ENCODE assay signal across 1 cellular context in the genomic region with DNA sequence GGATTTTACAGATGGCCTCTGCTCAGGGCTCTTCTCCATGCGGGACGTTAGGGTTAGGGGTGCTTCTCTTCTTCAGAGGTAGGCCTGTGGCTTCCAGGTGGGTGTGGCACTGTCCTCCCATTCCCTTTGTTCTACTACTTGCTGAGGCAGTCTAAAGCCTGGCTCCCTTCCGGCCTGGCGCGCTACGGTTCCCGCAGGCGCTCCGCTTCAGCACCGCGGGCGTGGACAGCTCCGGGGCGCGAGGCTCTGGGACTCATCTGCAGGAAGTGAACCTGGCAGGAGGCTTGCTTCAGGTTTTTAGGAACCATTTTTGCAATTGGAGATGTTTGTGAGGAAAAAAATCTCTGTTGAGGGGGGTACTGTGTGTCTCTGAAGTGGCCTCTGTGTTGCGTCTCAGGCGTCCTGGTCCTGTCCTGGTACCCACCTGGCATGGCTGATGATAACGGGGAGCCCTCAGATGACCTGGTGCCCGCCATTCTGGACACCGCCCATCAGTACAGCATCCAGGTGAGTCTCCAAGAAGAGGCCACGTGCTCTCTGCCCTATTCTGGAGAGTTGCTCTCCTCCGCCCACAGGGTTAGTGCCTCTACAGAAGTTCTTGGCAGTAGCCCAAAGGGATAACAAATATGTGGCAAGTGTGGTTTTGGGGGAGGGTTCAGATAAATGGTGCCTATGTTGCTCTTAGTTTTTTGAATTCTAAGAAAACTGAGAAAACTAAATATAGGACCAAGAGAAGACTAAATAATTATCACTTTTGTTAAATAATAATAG.
TF ChIP-seq lines count a peak whose summit lies in the region.

No MANE protein-coding gene starts in this region.

TF ChIP-seq in K562, 482 proteins besides CTCF, POLR2A, EP300 and RAD21 (continued from another document and continues in another):
- TF ChIP-seq ZNF398 (CRISPR knock-in tag; IDR thresholded peaks at IDR 0.05) (no peak), RB1 (IDR thresholded peaks at IDR 0.05; ENCODE audit: low read depth) (no peak), RBM15 (IDR thresholded peaks at IDR 0.05; ENCODE audit: insufficient read depth, low read length) (no peak), ZNF140 (CRISPR knock-in tag; IDR thresholded peaks at IDR 0.05) (no peak), CBFA2T2 (conservative IDR thresholded peaks at IDR 0.05) (no peak), ZBTB17 (CRISPR knock-in tag; IDR thresholded peaks at IDR 0.05) (no peak), DPF2 (IDR thresholded peaks at IDR 0.05) (no peak), TBL1XR1 (IDR thresholded peaks at IDR 0.05; ENCODE audit: low read length in 2 of 2) (no peak), MXD1 (CRISPR knock-in tag; IDR thresholded peaks at IDR 0.05; ENCODE audit: borderline replicate concordance, poor library complexity, severe bottlenecking) (no peak), POLR2B (IDR thresholded peaks at IDR 0.05; ENCODE audit: low read depth, partially characterized antibody) (no peak), SMAD1 (IDR thresholded peaks at IDR 0.05; ENCODE audit: low read depth, low read length, partially characterized antibody) (no peak), ILF3 (IDR thresholded peaks at IDR 0.05; ENCODE audit: borderline replicate concordance) (no peak), ADNP (tag; IDR thresholded peaks at IDR 0.05) (no peak), ZNF592 (IDR thresholded peaks at IDR 0.05) (no peak), MAZ (CRISPR knock-in tag; conservative IDR thresholded peaks at IDR 0.05 in 1 of 2, IDR thresholded peaks at IDR 0.05 in 1 of 2) (peak in 1 of 2 experiments; percentile 88; a peak in 2 of 4 replicates), BCL6 (CRISPR knock-in tag; IDR thresholded peaks at IDR 0.05) (no peak), HNRNPK (IDR thresholded peaks at IDR 0.05; ENCODE audit: low read depth, low read length, poor library complexity, severe bottlenecking) (no peak), RBM22 (IDR thresholded peaks at IDR 0.05; ENCODE audit: low read depth, low read length, poor library complexity, severe bottlenecking) (no peak), TOE1 (IDR thresholded peaks at IDR 0.05; ENCODE audit: borderline replicate concordance) (no peak), TOE1 (CRISPR knock-in tag; IDR thresholded peaks at IDR 0.05; ENCODE audit: borderline replicate concordance, low read depth) (peak; percentile 85; the same call in 1 of the 2 replicates), SIRT6 (IDR thresholded peaks at IDR 0.05; ENCODE audit: low read depth, low read length) (no peak), PHF20 (IDR thresholded peaks at IDR 0.05; ENCODE audit: partially characterized antibody) (no peak), NR2C2 (CRISPR knock-in tag; IDR thresholded peaks at IDR 0.05) (peak; percentile 72; the same call in 1 of the 2 replicates), NR2C2 (tag; IDR thresholded peaks at IDR 0.05) (peak; percentile 40; the same call in 1 of the 2 replicates), HDAC3 (IDR thresholded peaks at IDR 0.05; ENCODE audit: borderline replicate concordance, partially characterized antibody) (no peak), ZNF347 (CRISPR knock-in tag; IDR thresholded peaks at IDR 0.05; ENCODE audit: low read depth) (no peak), PHB2 (IDR thresholded peaks at IDR 0.05; ENCODE audit: low read depth) (no peak), E2F5 (CRISPR knock-in tag; IDR thresholded peaks at IDR 0.05) (no peak), BCOR (IDR thresholded peaks at IDR 0.05) (no peak), ZNF280B (CRISPR knock-in tag; IDR thresholded peaks at IDR 0.05) (no peak)
- TF ChIP-seq, protein P1, sequence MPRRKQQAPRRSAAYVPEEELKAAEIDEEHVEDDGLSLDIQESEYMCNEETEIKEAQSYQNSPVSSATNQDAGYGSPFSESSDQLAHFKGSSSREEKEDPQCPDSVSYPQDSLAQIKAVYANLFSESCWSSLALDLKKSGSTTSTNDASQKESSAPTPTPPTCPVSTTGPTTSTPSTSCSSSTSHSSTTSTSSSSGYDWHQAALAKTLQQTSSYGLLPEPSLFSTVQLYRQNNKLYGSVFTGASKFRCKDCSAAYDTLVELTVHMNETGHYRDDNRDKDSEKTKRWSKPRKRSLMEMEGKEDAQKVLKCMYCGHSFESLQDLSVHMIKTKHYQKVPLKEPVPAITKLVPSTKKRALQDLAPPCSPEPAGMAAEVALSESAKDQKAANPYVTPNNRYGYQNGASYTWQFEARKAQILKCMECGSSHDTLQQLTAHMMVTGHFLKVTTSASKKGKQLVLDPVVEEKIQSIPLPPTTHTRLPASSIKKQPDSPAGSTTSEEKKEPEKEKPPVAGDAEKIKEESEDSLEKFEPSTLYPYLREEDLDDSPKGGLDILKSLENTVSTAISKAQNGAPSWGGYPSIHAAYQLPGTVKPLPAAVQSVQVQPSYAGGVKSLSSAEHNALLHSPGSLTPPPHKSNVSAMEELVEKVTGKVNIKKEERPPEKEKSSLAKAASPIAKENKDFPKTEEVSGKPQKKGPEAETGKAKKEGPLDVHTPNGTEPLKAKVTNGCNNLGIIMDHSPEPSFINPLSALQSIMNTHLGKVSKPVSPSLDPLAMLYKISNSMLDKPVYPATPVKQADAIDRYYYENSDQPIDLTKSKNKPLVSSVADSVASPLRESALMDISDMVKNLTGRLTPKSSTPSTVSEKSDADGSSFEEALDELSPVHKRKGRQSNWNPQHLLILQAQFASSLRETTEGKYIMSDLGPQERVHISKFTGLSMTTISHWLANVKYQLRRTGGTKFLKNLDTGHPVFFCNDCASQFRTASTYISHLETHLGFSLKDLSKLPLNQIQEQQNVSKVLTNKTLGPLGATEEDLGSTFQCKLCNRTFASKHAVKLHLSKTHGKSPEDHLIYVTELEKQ (CRISPR knock-in tag; IDR thresholded peaks at IDR 0.05): no peak
- TF ChIP-seq, protein P2, sequence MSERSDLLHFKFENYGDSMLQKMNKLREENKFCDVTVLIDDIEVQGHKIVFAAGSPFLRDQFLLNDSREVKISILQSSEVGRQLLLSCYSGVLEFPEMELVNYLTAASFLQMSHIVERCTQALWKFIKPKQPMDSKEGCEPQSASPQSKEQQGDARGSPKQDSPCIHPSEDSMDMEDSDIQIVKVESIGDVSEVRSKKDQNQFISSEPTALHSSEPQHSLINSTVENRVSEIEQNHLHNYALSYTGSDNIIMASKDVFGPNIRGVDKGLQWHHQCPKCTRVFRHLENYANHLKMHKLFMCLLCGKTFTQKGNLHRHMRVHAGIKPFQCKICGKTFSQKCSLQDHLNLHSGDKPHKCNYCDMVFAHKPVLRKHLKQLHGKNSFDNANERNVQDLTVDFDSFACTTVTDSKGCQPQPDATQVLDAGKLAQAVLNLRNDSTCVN (CRISPR knock-in tag; IDR thresholded peaks at IDR 0.05): no peak
- TF ChIP-seq, protein P3, sequence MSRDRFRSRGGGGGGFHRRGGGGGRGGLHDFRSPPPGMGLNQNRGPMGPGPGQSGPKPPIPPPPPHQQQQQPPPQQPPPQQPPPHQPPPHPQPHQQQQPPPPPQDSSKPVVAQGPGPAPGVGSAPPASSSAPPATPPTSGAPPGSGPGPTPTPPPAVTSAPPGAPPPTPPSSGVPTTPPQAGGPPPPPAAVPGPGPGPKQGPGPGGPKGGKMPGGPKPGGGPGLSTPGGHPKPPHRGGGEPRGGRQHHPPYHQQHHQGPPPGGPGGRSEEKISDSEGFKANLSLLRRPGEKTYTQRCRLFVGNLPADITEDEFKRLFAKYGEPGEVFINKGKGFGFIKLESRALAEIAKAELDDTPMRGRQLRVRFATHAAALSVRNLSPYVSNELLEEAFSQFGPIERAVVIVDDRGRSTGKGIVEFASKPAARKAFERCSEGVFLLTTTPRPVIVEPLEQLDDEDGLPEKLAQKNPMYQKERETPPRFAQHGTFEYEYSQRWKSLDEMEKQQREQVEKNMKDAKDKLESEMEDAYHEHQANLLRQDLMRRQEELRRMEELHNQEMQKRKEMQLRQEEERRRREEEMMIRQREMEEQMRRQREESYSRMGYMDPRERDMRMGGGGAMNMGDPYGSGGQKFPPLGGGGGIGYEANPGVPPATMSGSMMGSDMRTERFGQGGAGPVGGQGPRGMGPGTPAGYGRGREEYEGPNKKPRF (IDR thresholded peaks at IDR 0.05; ENCODE audit: low read depth, low read length): no peak
- TF ChIP-seq, protein P4, sequence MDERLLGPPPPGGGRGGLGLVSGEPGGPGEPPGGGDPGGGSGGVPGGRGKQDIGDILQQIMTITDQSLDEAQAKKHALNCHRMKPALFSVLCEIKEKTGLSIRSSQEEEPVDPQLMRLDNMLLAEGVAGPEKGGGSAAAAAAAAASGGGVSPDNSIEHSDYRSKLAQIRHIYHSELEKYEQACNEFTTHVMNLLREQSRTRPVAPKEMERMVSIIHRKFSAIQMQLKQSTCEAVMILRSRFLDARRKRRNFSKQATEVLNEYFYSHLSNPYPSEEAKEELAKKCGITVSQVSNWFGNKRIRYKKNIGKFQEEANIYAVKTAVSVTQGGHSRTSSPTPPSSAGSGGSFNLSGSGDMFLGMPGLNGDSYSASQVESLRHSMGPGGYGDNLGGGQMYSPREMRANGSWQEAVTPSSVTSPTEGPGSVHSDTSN (CRISPR knock-in tag; IDR thresholded peaks at IDR 0.05; ENCODE audit: low read depth): no peak
- TF ChIP-seq, protein P4 (tag; conservative IDR thresholded peaks at IDR 0.05; ENCODE audit: low read depth): no peak
